In genomic region chr14:99793213-99794155, GRCh38 we compare ENCODE assay signal across 8 cellular contexts. TPM values are rescaled to one million over a fixed set of nuclear protein-coding genes. Genes with fewer than 3 reads are reported as not detected.
DNase-seq lines count a peak whose midpoint lies in the region; ATAC-seq and TF ChIP-seq lines count a peak whose summit lies in the region.

Gene EML1, plus strand, starts transcription at chr14:99793413. Its CDS starts 64 bp downstream, at chr14:99793477.

- TF ChIP-seq CTCF in HL-60 (IDR thresholded peaks at IDR 0.05; ENCODE audit: insufficient read depth, low read length), result no peak
- TF ChIP-seq CTCF in foreskin fibroblast (IDR thresholded peaks at IDR 0.05; ENCODE audit: low read depth, low read length), result no peak
- TF ChIP-seq CTCF in neural crest cell (conservative IDR thresholded peaks at IDR 0.05), result no peak

- H3K27ac Mint-ChIP-seq in neural crest cell (ENCODE audit: unreplicated experiment), result peak within 1 kb of the TSS; percentile 30
- peak within 1 kb of the TSS; percentile 26 to 60 for H3K27ac Mint-ChIP-seq in stimulated activated naive CD8-positive, alpha-beta T cell treated with anti-CD3 and anti-CD28 coated beads, Interleukin-15, amount 100 ng/mL, for 72 hours

- no peaks in the 10 kb centered on the region for H3K9me3 Mint-ChIP-seq in neural crest cell
- no peaks in the 10 kb centered on the region for H3K9me3 Mint-ChIP-seq in stimulated activated naive CD8-positive, alpha-beta T cell treated with anti-CD3 and anti-CD28 coated beads, Interleukin-15, amount 100 ng/mL, for 72 hours

- no peaks in the 10 kb centered on the region for H3K27me3 Mint-ChIP-seq in neural crest cell (ENCODE audit: low read depth)
- H3K27me3 Mint-ChIP-seq in stimulated activated naive CD8-positive, alpha-beta T cell treated with anti-CD3 and anti-CD28 coated beads, Interleukin-15, amount 100 ng/mL, for 72 hours, result peaks cover 58% of the 10 kb centered on the region

- peak; percentile 84 for DNase-seq in COLO668 (lab: John Stamatoyannopoulos, UW; ENCODE audit: unreplicated experiment)
- peak; percentile 39 to 54 for DNase-seq in HL-60 (ENCODE audit: low read depth in 1 of 2, low spot score in 1 of 2)
- peak; percentile 88 for DNase-seq in RPMI8226
- peak; percentile 17 to 66 (median 32) for DNase-seq in activated naive CD4-positive, alpha-beta T cell (lab: John Stamatoyannopoulos, UW)
- peak; percentile 76 to 94 for DNase-seq in foreskin fibroblast
- peak; percentile 77 for DNase-seq in neural crest cell (ENCODE audit: low read depth, low spot score)
- DNase-seq in stimulated activated naive CD8-positive, alpha-beta T cell treated with anti-CD3 and anti-CD28 coated beads, Interleukin-15, amount 100 ng/mL, for 72 hours, result peak; percentile 73 to 77

- H3K36me3 Mint-ChIP-seq in neural crest cell (ENCODE audit: low read depth), result peaks cover 6% of the 10 kb centered on the region

- peak; percentile 53 for ATAC-seq in GM19468 (IDR thresholded peaks at IDR 0.05; ENCODE audit: extremely low read depth, unreplicated experiment)
- peak; percentile 91 for ATAC-seq in stimulated activated naive CD8-positive, alpha-beta T cell treated with anti-CD3 and anti-CD28 coated beads, Interleukin-15, amount 100 ng/mL, for 72 hours

- no peak within 1 kb of the TSS for H3K4me3 ChIP-seq in HL-60 (replicated peaks; ENCODE audit: insufficient read depth, low read length)
- H3K4me3 ChIP-seq in foreskin fibroblast (ENCODE audit: low read depth in 1 of 2, low read length in 2 of 2), result peak within 1 kb of the TSS; percentile 72 to 75

- peaks cover 31% of the 10 kb centered on the region for H3K4me1 Mint-ChIP-seq in neural crest cell
- H3K4me1 Mint-ChIP-seq in stimulated activated naive CD8-positive, alpha-beta T cell treated with anti-CD3 and anti-CD28 coated beads, Interleukin-15, amount 100 ng/mL, for 72 hours, result peaks cover 17% of the 10 kb centered on the region

- peak within 1 kb of the TSS; percentile 89 for H3K4me3 Mint-ChIP-seq in neural crest cell
- H3K4me3 Mint-ChIP-seq in stimulated activated naive CD8-positive, alpha-beta T cell treated with anti-CD3 and anti-CD28 coated beads, Interleukin-15, amount 100 ng/mL, for 72 hours, result peak within 1 kb of the TSS; percentile 66

- peaks cover 41% of the 10 kb centered on the region for H3K27me3 ChIP-seq in HL-60 (ENCODE audit: insufficient read depth, poor library complexity, severe bottlenecking)

- no peak within 1 kb of the TSS for H3K27ac ChIP-seq in HL-60 (replicated peaks)

RNA-seq across cellular contexts. Expression of gene EML1, which starts in this region (rescaled TPM):
- total RNA-seq in neural crest cell, result 36.7 and 40.1 TPM in 2 replicates

Comparison
In these comparisons a context has a peak if more than half of its experiments do, and no peak if none do; other contexts are left out.
1. DNase-seq: peak in every context shown above with its lines; median percentile 88 in RPMI8226; 85 in foreskin fibroblast; 84 in COLO668; 77 in neural crest cell; 75 in stimulated activated naive CD8-positive, alpha-beta T cell treated with anti-CD3 and anti-CD28 coated beads, Interleukin-15, amount 100 ng/mL, for 72 hours; 46 in HL-60; 32 in activated naive CD4-positive, alpha-beta T cell.